8 cellular contexts compared by ENCODE assay signal in the genomic region with DNA sequence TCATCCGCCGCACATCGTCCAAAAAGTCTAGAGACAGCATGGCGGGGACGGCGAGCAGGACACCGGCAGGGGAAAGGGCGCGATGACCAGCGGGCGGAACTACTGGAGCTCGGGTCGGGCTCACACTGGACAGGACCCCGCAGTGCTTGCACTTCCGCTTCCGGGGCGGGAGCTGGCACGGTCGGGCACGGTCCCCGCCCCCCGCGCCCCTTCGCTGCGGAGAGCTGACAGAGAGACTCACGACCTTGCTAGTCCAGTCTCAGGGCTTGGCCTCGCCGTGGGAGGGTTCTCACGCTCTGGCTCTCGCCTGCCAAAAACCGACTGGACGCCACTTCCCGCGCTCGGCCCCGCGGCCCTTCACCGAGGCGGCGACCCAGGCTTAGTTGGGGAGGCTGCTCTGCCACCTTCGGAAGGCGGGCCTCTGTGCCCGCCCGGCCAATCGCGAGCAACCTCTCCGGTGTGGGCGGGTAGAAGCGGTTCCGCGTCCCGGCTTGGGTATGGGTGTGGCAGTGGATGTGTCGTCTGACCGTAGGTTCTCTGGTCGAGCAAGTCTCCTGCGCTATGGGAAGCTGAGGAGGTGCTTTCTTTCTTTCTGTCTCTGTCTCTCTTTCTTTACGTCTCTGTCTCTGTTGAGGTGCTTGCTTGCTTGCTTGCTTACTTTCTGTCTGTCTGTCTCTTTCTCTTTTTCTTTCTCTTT. TPM values are rescaled to one million over a fixed set of nuclear protein-coding genes. Genes with fewer than 3 reads are reported as not detected.
A peak's percentile ranks its signal among the peaks of the same experiment; 100 is the strongest.
DNase-seq lines count a peak whose midpoint lies in the region; ATAC-seq and TF ChIP-seq lines count a peak whose summit lies in the region.

A gene (minus strand): TSS at position 104 of the 697 bp plus-strand sequence. CDS start 64 bp downstream, at position 40.

- no peaks in the 10 kb centered on the region for H3F3A ChIP-seq in PC-3 (ENCODE audit: low read length, unreplicated experiment)

- H3K4me1 ChIP-seq in PC-3 (ENCODE audit: insufficient read depth, low read length), result peaks cover 16% of the 10 kb centered on the region
- H3K4me1 ChIP-seq in mucosa of rectum (ENCODE audit: control insufficient read depth in 2 of 2, insufficient read depth in 2 of 2, low read length in 2 of 2), result peaks cover 11 to 27% of the 10 kb centered on the region in 2 donors

- H4K20me1 ChIP-seq in PC-3 (ENCODE audit: low read length), result peaks cover 21% of the 10 kb centered on the region

- peak within 1 kb of the TSS; percentile 83 for H3K27ac ChIP-seq in PC-3 (ENCODE audit: low read length)
- H3K27ac ChIP-seq in mucosa of rectum (ENCODE audit: low read depth in 2 of 2, low read length in 2 of 2), result peak within 1 kb of the TSS; percentile 95 to 98

- peak; percentile 85 for TF ChIP-seq POLR2A in erythroblast (IDR thresholded peaks at IDR 0.05; ENCODE audit: low read length)

- H3K4me3 ChIP-seq in PC-3 (ENCODE audit: low read length) (peak within 1 kb of the TSS; percentile 81), mucosa of rectum (ENCODE audit: low read length in 2 of 2) (peak within 1 kb of the TSS; percentile 90 to 98)

- TF ChIP-seq RAD21 in Ishikawa (IDR thresholded peaks at IDR 0.05; ENCODE audit: low read depth), result no peak

- H3K9ac ChIP-seq in PC-3 (ENCODE audit: low read length) (peak within 1 kb of the TSS; percentile 95), mucosa of rectum (ENCODE audit: low read depth in 1 of 2, low read length in 2 of 2) (peak within 1 kb of the TSS; percentile 87 to 96)

- TF ChIP-seq EP300 in Ishikawa (IDR thresholded peaks at IDR 0.05; ENCODE audit: borderline replicate concordance), result no peak; the same call in 1 of the 2 replicates

- H3K79me2 ChIP-seq in PC-3 (ENCODE audit: low read length), result peaks cover 52% of the 10 kb centered on the region

- intact Hi-C loops in PC-3 (cut with micrococcal nuclease), result loop anchor here (2.0 kb wide), 1 partner anchor 33 kb away; a partner anchor contains a TSS

- peak; percentile 95 for DNase-seq in DMS114 treated with DMSO at 0.1 percent for 48 hours (lab: John Stamatoyannopoulos, UW; ENCODE audit: unreplicated experiment)
- DNase-seq in PC-3, result peak; percentile 96
- DNase-seq in activated T-cell treated with anti-CD3 and anti-CD28 coated beads, Interleukin-2, amount 50 U/mL, for 1 hour, result peak; percentile 95
- DNase-seq in erythroblast (lab: John Stamatoyannopoulos, UW), result peak; percentile 95
- peak; percentile 94 for DNase-seq in stimulated activated CD8-positive, alpha-beta memory T cell treated with anti-CD3 and anti-CD28 coated beads, Interleukin-4, amount 100 ng/mL, for 48 hours

- BruUV-seq in PC-3 (replicated peaks; lab: Mats Ljungman, UMichigan), result no TSS peak

- TF ChIP-seq CTCF in PC-3 (conservative IDR thresholded peaks at IDR 0.05; ENCODE audit: low read depth, low read length), result no peak

- H3K36me3 ChIP-seq in PC-3 (ENCODE audit: low read depth, low read length) (peaks cover 3% of the 10 kb centered on the region; the same call in 1 of the 2 replicates), mucosa of rectum (ENCODE audit: control insufficient read depth in 2 of 2, insufficient read depth in 2 of 2, low read length in 2 of 2) (no peaks in the 10 kb centered on the region)

- ATAC-seq in GM21576 (IDR thresholded peaks at IDR 0.05; ENCODE audit: unreplicated experiment) (peak; percentile 91), PC-3 (peak; percentile 95)

- peak within 1 kb of the TSS; percentile 84 for H2AFZ ChIP-seq in PC-3 (ENCODE audit: low read length)

- no peaks in the 10 kb centered on the region for H3K9me2 ChIP-seq in PC-3 (replicated peaks; ENCODE audit: low read length)

- H3K9me3 ChIP-seq in PC-3 (ENCODE audit: low read length), result no peaks in the 10 kb centered on the region
- H3K9me3 ChIP-seq in mucosa of rectum (ENCODE audit: control insufficient read depth in 2 of 2, low read length in 2 of 2), result no peaks in the 10 kb centered on the region

- peak within 1 kb of the TSS; percentile 85 for H3K4me2 ChIP-seq in PC-3 (ENCODE audit: low read length)

- POLR2A ChIA-PET in PC-3 (lab: Charles Lee; ENCODE audit: unreplicated experiment), result interaction anchor here (0.7 to 1.0 kb wide), 2 partner anchors 10 to 19 kb away, joined by 3 to 7 read pairs; no protein-coding TSS in a partner anchor

- CTCF ChIA-PET in PC-3 (lab: Charles Lee), result no interaction called here

- no peaks in the 10 kb centered on the region for H3K27me3 ChIP-seq in PC-3 (ENCODE audit: low read length)
- no peaks in the 10 kb centered on the region for H3K27me3 ChIP-seq in mucosa of rectum (ENCODE audit: control insufficient read depth in 2 of 2, insufficient read depth in 2 of 2, low read length in 2 of 2)

TF ChIP-seq in Ishikawa, 13 proteins besides CTCF, POLR2A, EP300 and RAD21:
- TF ChIP-seq TAF1 (IDR thresholded peaks at IDR 0.05; ENCODE audit: low read depth), result peak; percentile 87
- TF ChIP-seq, protein P1, sequence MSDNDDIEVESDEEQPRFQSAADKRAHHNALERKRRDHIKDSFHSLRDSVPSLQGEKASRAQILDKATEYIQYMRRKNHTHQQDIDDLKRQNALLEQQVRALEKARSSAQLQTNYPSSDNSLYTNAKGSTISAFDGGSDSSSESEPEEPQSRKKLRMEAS (IDR thresholded peaks at IDR 0.05), result peak; percentile 90
- 0 out of 2 replicates have a peak, but pooled peaks have one; percentile 62 for TF ChIP-seq TCF12 (IDR thresholded peaks at IDR 0.05; ENCODE audit: low read depth)
- peak; percentile 84 for TF ChIP-seq YY1 (IDR thresholded peaks at IDR 0.05; ENCODE audit: low read depth)
- TF ChIP-seq CEBPB (IDR thresholded peaks at IDR 0.05), result no peak
- TF ChIP-seq FOXM1 (IDR thresholded peaks at IDR 0.05; ENCODE audit: borderline replicate concordance, low read depth), result no peak
- TF ChIP-seq NFIC (IDR thresholded peaks at IDR 0.05), result peak; percentile 54; the same call in 1 of the 2 replicates
- TF ChIP-seq, protein P2, sequence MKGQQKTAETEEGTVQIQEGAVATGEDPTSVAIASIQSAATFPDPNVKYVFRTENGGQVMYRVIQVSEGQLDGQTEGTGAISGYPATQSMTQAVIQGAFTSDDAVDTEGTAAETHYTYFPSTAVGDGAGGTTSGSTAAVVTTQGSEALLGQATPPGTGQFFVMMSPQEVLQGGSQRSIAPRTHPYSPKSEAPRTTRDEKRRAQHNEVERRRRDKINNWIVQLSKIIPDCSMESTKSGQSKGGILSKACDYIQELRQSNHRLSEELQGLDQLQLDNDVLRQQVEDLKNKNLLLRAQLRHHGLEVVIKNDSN (IDR thresholded peaks at IDR 0.05), result peak; percentile 58

RNA-seq across cellular contexts. Expression of the gene that starts here (rescaled TPM):
- 120 and 140 TPM in 2 replicates for total RNA-seq in PC-3 (2014; rRNA removed)

Comparison
In these comparisons a context has a peak if more than half of its experiments do, and no peak if none do; other contexts are left out.
1. Peak in every context shown above with its lines: DNase-seq, ATAC-seq, H3K4me3 ChIP-seq and H3K27ac ChIP-seq.